Comparison of ENCODE assay signal across 21 cellular contexts in the genomic region with DNA sequence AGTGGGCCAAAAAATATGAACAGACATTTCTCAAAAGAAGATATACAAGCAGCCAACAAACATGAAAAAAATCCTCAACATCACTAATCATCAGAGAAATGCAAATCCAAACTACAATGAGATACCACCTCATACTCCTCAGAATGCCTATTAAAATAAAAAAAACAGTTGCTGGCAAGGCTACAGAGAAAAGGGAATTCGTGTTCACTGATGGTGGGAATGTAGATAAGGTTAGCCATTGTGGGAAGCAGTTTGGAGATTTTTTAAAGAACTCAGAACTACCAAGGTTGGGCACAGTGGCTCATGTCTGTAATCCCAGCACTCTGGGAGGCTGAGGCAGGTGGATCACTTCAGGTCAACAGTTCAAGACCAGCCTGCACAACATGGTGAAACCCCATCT. TPM values are rescaled to one million over a fixed set of nuclear protein-coding genes. Genes with fewer than 3 reads are reported as not detected.
DNase-seq lines count a peak whose midpoint lies in the region; ATAC-seq, FAIRE-seq and TF ChIP-seq lines count a peak whose summit lies in the region.
"Had no signal": no experiment of that assay in that cellular context is flagged by ENCODE, and none has a peak within 500 bp of the region (broad histone marks: within the 10 kb centered on the region; RNA-seq: fewer than 3 reads in every experiment).

No MANE protein-coding gene starts in this region.

- H3K4me3 ChIP-seq in CD4-positive, CD25-positive, alpha-beta regulatory T cell (ENCODE audit: low read depth, low read length), result no peak overlapping the region
- no peak overlapping the region for H3K4me3 ChIP-seq in CD8-positive, alpha-beta T cell (ENCODE audit: low read depth, low read length)
- H3K4me3 ChIP-seq in endodermal cell (ENCODE audit: low read length) (no peak overlapping the region), mesendoderm (ENCODE audit: low read length) (no peak overlapping the region)
- H3K4me3 ChIP-seq: BLaER1 treated with 17β-estradiol and CSF1 and Interleukin-3, amounts not matched to agents 10 nM and 100 nM; Peyer's patch; SJSA1; vagina had no signal

- H3K9ac ChIP-seq in endodermal cell (ENCODE audit: extremely low read depth, low read length, poor library complexity, severe bottlenecking), result no peak overlapping the region
- no peak overlapping the region for H3K9ac ChIP-seq in mesendoderm (ENCODE audit: low read length)
- H3K9ac ChIP-seq: BLaER1 treated with 17β-estradiol and CSF1 and Interleukin-3, amounts not matched to agents 10 nM and 100 nM had no signal

- no peak overlapping the region for H2BK15ac ChIP-seq in mesendoderm (replicated peaks; ENCODE audit: low read depth)

- no peak for ATAC-seq in CD4-positive, CD25-positive, alpha-beta regulatory T cell (ENCODE audit: low read depth in 2 of 2)
- ATAC-seq in CD8-positive, alpha-beta T cell, result no peak
- no peak for ATAC-seq in HG03159 (IDR thresholded peaks at IDR 0.05; ENCODE audit: unreplicated experiment)
- ATAC-seq: activated naive CD4-positive, alpha-beta T cell treated with anti-CD3 and anti-CD28 coated beads, Interleukin-2, amount 50 U/mL, for 72 hours had no signal

- no peaks in the 10 kb centered on the region for H3K27me3 Mint-ChIP-seq in CD4-positive, CD25-positive, alpha-beta regulatory T cell
- no peaks in the 10 kb centered on the region for H3K27me3 Mint-ChIP-seq in CD8-positive, alpha-beta T cell (ENCODE audit: low read depth)
- H3K27me3 Mint-ChIP-seq in activated CD4-positive, alpha-beta memory T cell treated with anti-CD3 and anti-CD28 coated beads for 36 hours, result no peaks in the 10 kb centered on the region
- H3K27me3 Mint-ChIP-seq in endodermal cell (ENCODE audit: insufficient read depth), result no peaks in the 10 kb centered on the region

- H3K27me3 ChIP-seq in CD4-positive, CD25-positive, alpha-beta regulatory T cell (ENCODE audit: control insufficient read depth, insufficient read depth, low read length), result no peaks in the 10 kb centered on the region
- no peaks in the 10 kb centered on the region for H3K27me3 ChIP-seq in CD8-positive, alpha-beta T cell (ENCODE audit: insufficient read depth, low read length)
- H3K27me3 ChIP-seq in endodermal cell (ENCODE audit: control insufficient read depth, insufficient read depth, low read length, poor library complexity, severe bottlenecking) (no peaks in the 10 kb centered on the region), mesendoderm (ENCODE audit: insufficient read depth, low read length, poor library complexity) (no peaks in the 10 kb centered on the region)
- H3K27me3 ChIP-seq: BLaER1 treated with 17β-estradiol and CSF1 and Interleukin-3, amounts not matched to agents 10 nM and 100 nM; Peyer's patch; SJSA1; vagina had no signal

- no peak for DNase-seq in CD4-positive, CD25-positive, alpha-beta regulatory T cell
- DNase-seq in CD8-positive, alpha-beta T cell, result no peak
- no peak for DNase-seq in activated CD4-positive, alpha-beta memory T cell treated with anti-CD3 and anti-CD28 coated beads for 36 hours
- DNase-seq in endodermal cell (no peak), H54 (ENCODE audit: insufficient read length, low spot score) (no peak), mesendoderm (no peak), NCI-H510A treated with DMSO at 0.1 percent for 48 hours (lab: John Stamatoyannopoulos, UW) (no peak)
- DNase-seq: activated CD4-positive, CD25-positive, alpha-beta regulatory T cell; glutamatergic neuron; H7; NCI-H1105 treated with DMSO at 0.1 percent for 48 hours; NCI-H2029 treated with DMSO at 0.1 percent for 48 hours; nephron progenitor cell; Peyer's patch; stimulated activated naive CD4-positive, alpha-beta T cell treated with Interleukin-2 at 50 U/mL for 16 hours had no signal

- CTCF ChIA-PET in CD8-positive, alpha-beta T cell (lab: Charles Lee), result no interaction called here
- CTCF ChIA-PET in activated CD4-positive, alpha-beta memory T cell treated with anti-CD3 and anti-CD28 coated beads for 36 hours (lab: Charles Lee), result no interaction called here

- H3K36me3 ChIP-seq in CD4-positive, CD25-positive, alpha-beta regulatory T cell (ENCODE audit: control insufficient read depth, insufficient read depth, low read length), result peaks cover 49% of the 10 kb centered on the region
- peaks cover 19% of the 10 kb centered on the region for H3K36me3 ChIP-seq in CD8-positive, alpha-beta T cell (ENCODE audit: insufficient read depth, low read length)
- H3K36me3 ChIP-seq in endodermal cell (ENCODE audit: control insufficient read depth, insufficient read depth, low read length), result peaks cover 72% of the 10 kb centered on the region
- H3K36me3 ChIP-seq in mesendoderm (ENCODE audit: control insufficient read depth, insufficient read depth, low read length), result no peaks in the 10 kb centered on the region

- no peak overlapping the region for H2BK5ac ChIP-seq in mesendoderm (ENCODE audit: low read length)

- H3K9me3 Mint-ChIP-seq in CD4-positive, CD25-positive, alpha-beta regulatory T cell, result peaks cover 0 to 5% (median 2%) of the 10 kb centered on the region in 7 donors
- peaks cover 6% of the 10 kb centered on the region for H3K9me3 Mint-ChIP-seq in CD8-positive, alpha-beta T cell
- peaks cover 3% of the 10 kb centered on the region for H3K9me3 Mint-ChIP-seq in activated CD4-positive, alpha-beta memory T cell treated with anti-CD3 and anti-CD28 coated beads for 36 hours
- no peaks in the 10 kb centered on the region for H3K9me3 Mint-ChIP-seq in endodermal cell

- no peak overlapping the region for H4K8ac ChIP-seq in mesendoderm (ENCODE audit: low read depth, low read length)

- H3K4me2 ChIP-seq in mesendoderm (ENCODE audit: low read length), result no peak overlapping the region
- H3K4me2 ChIP-seq: BLaER1 treated with 17β-estradiol and CSF1 and Interleukin-3, amounts not matched to agents 10 nM and 100 nM had no signal

- no peak for TF ChIP-seq POLR2A in H54 (IDR thresholded peaks at IDR 0.05; ENCODE audit: low read depth, low read length)

- no peak overlapping the region for H4K5ac ChIP-seq in mesendoderm (ENCODE audit: low read length)

- peaks cover 3% of the 10 kb centered on the region for H3K4me1 ChIP-seq in CD4-positive, CD25-positive, alpha-beta regulatory T cell (ENCODE audit: control insufficient read depth, insufficient read depth, low read length, poor library complexity, severe bottlenecking)
- H3K4me1 ChIP-seq in CD8-positive, alpha-beta T cell (ENCODE audit: insufficient read depth, low read length), result peaks cover 16% of the 10 kb centered on the region
- no peaks in the 10 kb centered on the region for H3K4me1 ChIP-seq in endodermal cell (ENCODE audit: control insufficient read depth, insufficient read depth, low read length)
- no peaks in the 10 kb centered on the region for H3K4me1 ChIP-seq in mesendoderm (ENCODE audit: control insufficient read depth, low read depth, low read length)
- H3K4me1 ChIP-seq: BLaER1 treated with 17β-estradiol and CSF1 and Interleukin-3, amounts not matched to agents 10 nM and 100 nM; Peyer's patch; SJSA1; vagina had no signal

- FAIRE-seq in H54 (lab: Jason Lieb, UNC), result no peak
- FAIRE-seq: keratinocyte had no signal

- H3K27ac Mint-ChIP-seq in CD4-positive, CD25-positive, alpha-beta regulatory T cell, result peak overlapping the region; percentile 43 to 48 (median 44)
- H3K27ac Mint-ChIP-seq in CD8-positive, alpha-beta T cell, result peak overlapping the region; percentile 62
- peak overlapping the region; percentile 12 for H3K27ac Mint-ChIP-seq in activated CD4-positive, alpha-beta memory T cell treated with anti-CD3 and anti-CD28 coated beads for 36 hours
- H3K27ac Mint-ChIP-seq in endodermal cell, result peak overlapping the region; percentile 48
- H3K27ac Mint-ChIP-seq: nephron progenitor cell had no signal

- no peak overlapping the region for H3K23ac ChIP-seq in mesendoderm (ENCODE audit: low read length)

- WGBS in endodermal cell (ENCODE audit: insufficient coverage in 1 of 2, insufficient read length in 1 of 2), 2 experiments, result 86% methylated on average over 1 of the region's 1 CpG; no CpG with 5 or more reads in 1 of the 2 experiments
- no CpG with 5 or more reads among the region's 1 CpG for whole genome bisulfite sequencing in mesendoderm (ENCODE audit: extremely low coverage, insufficient coverage, low lambda C conversion rate)

- no peak overlapping the region for H3K56ac ChIP-seq in mesendoderm (ENCODE audit: low read length)

- H3K18ac ChIP-seq in mesendoderm (ENCODE audit: low read length), result no peak overlapping the region

- H3K9me3 ChIP-seq in CD4-positive, CD25-positive, alpha-beta regulatory T cell (ENCODE audit: control insufficient read depth in 2 of 2, low read length in 2 of 2), result peaks cover 0 to 5% of the 10 kb centered on the region in 2 experiments
- peaks cover 6% of the 10 kb centered on the region for H3K9me3 ChIP-seq in CD8-positive, alpha-beta T cell (ENCODE audit: low read length)
- H3K9me3 ChIP-seq in endodermal cell (ENCODE audit: control insufficient read depth, low read length), result no peaks in the 10 kb centered on the region
- H3K9me3 ChIP-seq: Peyer's patch, SJSA1, vagina had no signal

- no peak overlapping the region for H2AK5ac ChIP-seq in mesendoderm (ENCODE audit: low read length)

- H3K4ac ChIP-seq in mesendoderm (ENCODE audit: low read depth, low read length), result no peak overlapping the region

- H3K79me2 ChIP-seq in mesendoderm (ENCODE audit: control insufficient read depth, insufficient read depth, low read length), result peaks cover 13% of the 10 kb centered on the region

- H3K27ac ChIP-seq in CD4-positive, CD25-positive, alpha-beta regulatory T cell (ENCODE audit: insufficient read depth, low read length, poor library complexity, severe bottlenecking), result no peak overlapping the region
- H3K27ac ChIP-seq in CD8-positive, alpha-beta T cell (ENCODE audit: low read depth, low read length), result no peak overlapping the region
- no peak overlapping the region for H3K27ac ChIP-seq in endodermal cell (ENCODE audit: low read depth, low read length)
- H3K27ac ChIP-seq in mesendoderm (ENCODE audit: low read depth, low read length), result no peak overlapping the region
- H3K27ac ChIP-seq: BLaER1 treated with 17β-estradiol and CSF1 and Interleukin-3, amounts not matched to agents 10 nM and 100 nM; Peyer's patch; SJSA1; vagina had no signal

- no peak overlapping the region for H2BK120ac ChIP-seq in mesendoderm (ENCODE audit: low read depth, low read length)

- TF ChIP-seq CTCF in CD8-positive, alpha-beta T cell (IDR thresholded peaks at IDR 0.05), result no peak
- no peak for TF ChIP-seq CTCF in endodermal cell (conservative IDR thresholded peaks at IDR 0.05)

- peak overlapping the region in 2 of 4 donors; percentile 10 to 11 for H3K4me3 Mint-ChIP-seq in CD4-positive, CD25-positive, alpha-beta regulatory T cell
- H3K4me3 Mint-ChIP-seq in CD8-positive, alpha-beta T cell, result peak overlapping the region; percentile 2
- no peak overlapping the region for H3K4me3 Mint-ChIP-seq in activated CD4-positive, alpha-beta memory T cell treated with anti-CD3 and anti-CD28 coated beads for 36 hours
- H3K4me3 Mint-ChIP-seq in endodermal cell, result no peak overlapping the region
- H3K4me3 Mint-ChIP-seq: nephron progenitor cell had no signal

- POLR2A ChIA-PET in CD8-positive, alpha-beta T cell (lab: Charles Lee), result no interaction called here
- POLR2A ChIA-PET in activated CD4-positive, alpha-beta memory T cell treated with anti-CD3 and anti-CD28 coated beads for 36 hours (lab: Charles Lee), result no interaction called here

- H3K4me1 Mint-ChIP-seq in CD4-positive, CD25-positive, alpha-beta regulatory T cell, result peaks cover 35 to 55% (median 39%) of the 10 kb centered on the region in 4 donors
- peaks cover 42% of the 10 kb centered on the region for H3K4me1 Mint-ChIP-seq in CD8-positive, alpha-beta T cell (ENCODE audit: low read depth)
- H3K4me1 Mint-ChIP-seq in activated CD4-positive, alpha-beta memory T cell treated with anti-CD3 and anti-CD28 coated beads for 36 hours (ENCODE audit: low read depth), result peaks cover 35% of the 10 kb centered on the region
- H3K4me1 Mint-ChIP-seq in endodermal cell, result no peaks in the 10 kb centered on the region
- H3K4me1 Mint-ChIP-seq: nephron progenitor cell had no signal

- peaks cover 65% of the 10 kb centered on the region for H3K36me3 Mint-ChIP-seq in CD4-positive, CD25-positive, alpha-beta regulatory T cell
- H3K36me3 Mint-ChIP-seq in CD8-positive, alpha-beta T cell, result peaks cover 77% of the 10 kb centered on the region
- H3K36me3 Mint-ChIP-seq in activated CD4-positive, alpha-beta memory T cell treated with anti-CD3 and anti-CD28 coated beads for 36 hours, result peaks cover 61% of the 10 kb centered on the region
- peaks cover 72% of the 10 kb centered on the region for H3K36me3 Mint-ChIP-seq in endodermal cell (ENCODE audit: low read depth)

- intact Hi-C loops in CD8-positive, alpha-beta T cell (cut with DNase I, micrococcal nuclease), result no loop called here
- intact Hi-C loops in activated CD4-positive, alpha-beta memory T cell treated with anti-CD3 and anti-CD28 coated beads for 36 hours (cut with micrococcal nuclease), result no loop called here

- peaks cover 2% of the 10 kb centered on the region for H3K79me1 ChIP-seq in mesendoderm (ENCODE audit: low read length)

RNA-seq across cellular contexts. Expression of a gene that starts 27.8 kb away (rescaled TPM):
- total RNA-seq in CD4-positive, CD25-positive, alpha-beta regulatory T cell, result 20.0 TPM
- polyA plus RNA-seq in CD4-positive, CD25-positive, alpha-beta regulatory T cell, result 10 to 100 TPM; 46.4 to 77.0 (median 57.3) TPM
- total RNA-seq in CD8-positive, alpha-beta T cell, result 10 to 100 TPM; 11.8 to 12.3 TPM
- 10 to 100 TPM; 21.8 to 26.3 TPM for total RNA-seq in activated CD4-positive, alpha-beta memory T cell treated with anti-CD3 and anti-CD28 coated beads for 36 hours
- 10 to 100 TPM; 15.5 to 17.7 TPM for total RNA-seq in endodermal cell
- polyA plus RNA-seq in endodermal cell (2013, experiment 1 of 2), result 16.0 TPM
- 19.5 TPM for polyA plus RNA-seq in endodermal cell (2013, experiment 2 of 2)
- 8.8 TPM for polyA plus RNA-seq in mesendoderm (2013, experiment 1 of 2)
- 9.7 TPM for polyA plus RNA-seq in mesendoderm (2013, experiment 2 of 2)

RNA-seq across cellular contexts. Expression of a gene that starts 27.8 kb away (rescaled TPM):
- total RNA-seq in CD4-positive, CD25-positive, alpha-beta regulatory T cell, result 35.5 TPM
- 10 to 100 TPM; 41.7 to 55.5 (median 47.0) TPM for polyA plus RNA-seq in CD4-positive, CD25-positive, alpha-beta regulatory T cell
- total RNA-seq in CD8-positive, alpha-beta T cell, result 10 to 100 TPM; 32.5 to 33.6 TPM
- total RNA-seq in activated CD4-positive, alpha-beta memory T cell treated with anti-CD3 and anti-CD28 coated beads for 36 hours, result 10 to 100 TPM; 52.9 to 53.3 TPM
- 10 to 100 TPM; 35.9 to 37.0 TPM for total RNA-seq in endodermal cell
- 37.5 TPM for polyA plus RNA-seq in endodermal cell (2013, experiment 1 of 2)
- 38.6 TPM for polyA plus RNA-seq in endodermal cell (2013, experiment 2 of 2)
- 25.5 TPM for polyA plus RNA-seq in mesendoderm (2013, experiment 1 of 2)
- 24.7 TPM for polyA plus RNA-seq in mesendoderm (2013, experiment 2 of 2)

RNA-seq across cellular contexts. Expression of a gene that starts 53.2 kb away (rescaled TPM):
- total RNA-seq in CD4-positive, CD25-positive, alpha-beta regulatory T cell, result 23.9 TPM
- polyA plus RNA-seq in CD4-positive, CD25-positive, alpha-beta regulatory T cell, result 10 to 100 TPM; 39.3 to 48.1 (median 43.7) TPM
- 10 to 100 TPM; 27.7 to 32.4 TPM for total RNA-seq in CD8-positive, alpha-beta T cell
- total RNA-seq in activated CD4-positive, alpha-beta memory T cell treated with anti-CD3 and anti-CD28 coated beads for 36 hours, result 10 to 100 TPM; 19.0 to 20.2 TPM
- total RNA-seq in endodermal cell, result 10 to 100 TPM; 37.3 to 40.8 TPM
- polyA plus RNA-seq in endodermal cell (2013, experiment 1 of 2), result 35.0 TPM
- polyA plus RNA-seq in endodermal cell (2013, experiment 2 of 2), result 36.3 TPM
- 36.6 TPM for polyA plus RNA-seq in mesendoderm (2013, experiment 1 of 2)
- polyA plus RNA-seq in mesendoderm (2013, experiment 2 of 2), result 38.9 TPM

Comparison
In these comparisons a context has a peak if more than half of its experiments do, and no peak if none do; other contexts are left out.
1. H3K27ac Mint-ChIP-seq: peak in every context shown above with its lines; median percentile 62 in CD8-positive, alpha-beta T cell; 48 in endodermal cell; 44 in CD4-positive, CD25-positive, alpha-beta regulatory T cell; 12 in activated CD4-positive, alpha-beta memory T cell treated with anti-CD3 and anti-CD28 coated beads for 36 hours.